1 cellular context compared by ENCODE assay signal in genomic region chr20:25862967-25863530, GRCh38.
TF ChIP-seq lines count a peak whose summit lies in the region.
"Not testable (repeated sequence)": the region's sequence is repeated elsewhere in the genome, so short reads cannot be mapped to it uniquely, and the experiment has no call there.

No MANE protein-coding gene starts in this region.

TF ChIP-seq in HepG2, 621 proteins besides CTCF, POLR2A, EP300 and RAD21 (continued from another document):
- TF ChIP-seq ZHX1 (CRISPR knock-in tag; IDR thresholded peaks at IDR 0.05; ENCODE audit: low read depth) (peak; percentile 37; the same call in 1 of the 2 replicates), KDM5B (CRISPR knock-in tag; IDR thresholded peaks at IDR 0.05; ENCODE audit: borderline replicate concordance) (peak; percentile 23; the same call in 1 of the 2 replicates), ZSCAN25 (CRISPR knock-in tag; IDR thresholded peaks at IDR 0.05) (peak; percentile 20; the same call in 1 of the 2 replicates), NFAT5 (CRISPR knock-in tag; IDR thresholded peaks at IDR 0.05) (0 out of 2 replicates have a peak, but pooled peaks have one; percentile 33), ZNF646 (CRISPR knock-in tag; IDR thresholded peaks at IDR 0.05) (peak; percentile 6; the same call in 1 of the 2 replicates), ZNF883 (CRISPR knock-in tag; IDR thresholded peaks at IDR 0.05; ENCODE audit: not compliant biosample characterization) (peak; percentile 80), LCORL (CRISPR knock-in tag; IDR thresholded peaks at IDR 0.05) (0 out of 2 replicates have a peak, but pooled peaks have one; percentile 3), HOXA3 (CRISPR knock-in tag; IDR thresholded peaks at IDR 0.05) (peak; percentile 48; the same call in 1 of the 2 replicates), DRAP1 (CRISPR knock-in tag; IDR thresholded peaks at IDR 0.05) (peak; percentile 74), ZFY (CRISPR knock-in tag; IDR thresholded peaks at IDR 0.05) (peak; percentile 42; the same call in 1 of the 2 replicates), ZMYM3 (CRISPR knock-in tag; IDR thresholded peaks at IDR 0.05) (0 out of 2 replicates have a peak, but pooled peaks have one; percentile 48), ZNF563 (CRISPR knock-in tag; IDR thresholded peaks at IDR 0.05) (0 out of 2 replicates have a peak, but pooled peaks have one; percentile 29), MXD3 (CRISPR knock-in tag; IDR thresholded peaks at IDR 0.05) (0 out of 2 replicates have a peak, but pooled peaks have one; percentile 55), MYPOP (CRISPR knock-in tag; IDR thresholded peaks at IDR 0.05) (peak; percentile 92), CBFB (CRISPR knock-in tag; IDR thresholded peaks at IDR 0.05) (peak; percentile 53; the same call in 1 of the 2 replicates), ZNF766 (CRISPR knock-in tag; IDR thresholded peaks at IDR 0.05; ENCODE audit: borderline replicate concordance) (peak; percentile 30; the same call in 1 of the 2 replicates), KLF16 (CRISPR knock-in tag; IDR thresholded peaks at IDR 0.05) (0 out of 4 replicates have a peak, but pooled peaks of 1 of the 2 experiments have one; percentile 22), GABPB1 (CRISPR knock-in tag; IDR thresholded peaks at IDR 0.05) (peak; percentile 62), ZNF687 (CRISPR knock-in tag; IDR thresholded peaks at IDR 0.05) (peak; percentile 80), CEBPG (CRISPR knock-in tag; IDR thresholded peaks at IDR 0.05) (peak; percentile 20; the same call in 1 of the 2 replicates), POGK (CRISPR knock-in tag; conservative IDR thresholded peaks at IDR 0.05) (peak; percentile 62; the same call in 1 of the 2 replicates), NFKB2 (CRISPR knock-in tag; IDR thresholded peaks at IDR 0.05; ENCODE audit: borderline replicate concordance) (peak; percentile 67; the same call in 1 of the 2 replicates), PHF21A (CRISPR knock-in tag; IDR thresholded peaks at IDR 0.05) (peak; percentile 91)
- TF ChIP-seq LCORL (IDR thresholded peaks at IDR 0.05): not testable (repeated sequence)
